8 cellular contexts compared by ENCODE assay signal in genomic region chr7:101814996-101815825, GRCh38. TPM values are rescaled to one million over a fixed set of nuclear protein-coding genes. Genes with fewer than 3 reads are reported as not detected.
A peak's percentile ranks its signal among the peaks of the same experiment; 100 is the strongest.
DNase-seq lines count a peak whose midpoint lies in the region; FAIRE-seq and TF ChIP-seq lines count a peak whose summit lies in the region.

No MANE protein-coding gene starts in this region.

- peak overlapping the region; percentile 13 for H4K5ac ChIP-seq in H1 (ENCODE audit: insufficient read length, low read depth, low read length)

- H3K4me3 ChIP-seq in GM06990 (replicated peaks; ENCODE audit: low read depth, low read length) (peak overlapping the region; percentile 76), MG63 (peak overlapping the region; percentile 49), H1 (ENCODE audit: extremely low read depth in 1 of 4, insufficient read depth in 2 of 4, low read depth in 3 of 4, low read length in 4 of 4) (peak overlapping the region; percentile 54 to 88 (median 65))

- TF ChIP-seq RAD21 in H1 (IDR thresholded peaks at IDR 0.05 in 1 of 2, conservative IDR thresholded peaks at IDR 0.05 in 1 of 2; ENCODE audit: low read depth in 2 of 2, low read length in 2 of 2), result peak; percentile 22 to 60; a peak in 3 of 4 replicates

- H2BK20ac ChIP-seq in H1 (ENCODE audit: low read length), result no peak overlapping the region

- FAIRE-seq in H54 (lab: Jason Lieb, UNC) (no peak), H1 (lab: Jason Lieb, UNC) (no peak)

- peaks cover 9% of the 10 kb centered on the region; the same call in 1 of the 2 replicates for H3K23me2 ChIP-seq in H1 (ENCODE audit: low read depth, low read length)

- WGBS in H1 (ENCODE audit: extremely low coverage in 1 of 2, insufficient coverage in 1 of 2, insufficient read length in 1 of 2, insufficient replicate concordance in 2 of 2, low coverage in 1 of 2, low lambda C conversion rate in 2 of 2, missing lambda C conversion rate in 1 of 2), 2 experiments, result 3% methylated on average over 44 of the region's 89 CpGs; no CpG with 5 or more reads in 1 of the 2 experiments

- no peak overlapping the region for H2AFZ ChIP-seq in H1 (ENCODE audit: low read length)

- no peaks in the 10 kb centered on the region for H3K36me3 ChIP-seq in GM06990 (ENCODE audit: control insufficient read depth, insufficient read depth, low read length)
- H3K36me3 ChIP-seq in MG63, result no peaks in the 10 kb centered on the region
- no peaks in the 10 kb centered on the region for H3K36me3 ChIP-seq in H1 (ENCODE audit: control insufficient read depth in 2 of 4, insufficient read depth in 4 of 4, low read length in 3 of 4)

- POLR2A ChIA-PET in H1 (lab: Charles Lee; ENCODE audit: partially characterized antibody), result interaction anchor here (0.5 to 1.2 kb wide), 4 partner anchors 10 to 274 kb away, joined by 3 to 4 read pairs (median 4); no protein-coding TSS in a partner anchor

- CTCF ChIA-PET in H1 (lab: Charles Lee; ENCODE audit: partially characterized antibody), result interaction anchor here (1.0 to 1.6 kb wide), 5 partner anchors 10 to 272 kb away, joined by 3 to 9 read pairs (median 4); no protein-coding TSS in a partner anchor

- H3K4ac ChIP-seq in H1 (replicated peaks; ENCODE audit: insufficient read length, low read depth, low read length), result peak overlapping the region; percentile 88

- peak overlapping the region; percentile 87 for H4K8ac ChIP-seq in H1 (ENCODE audit: extremely low read depth, insufficient read depth, low read length)

- H3K4me1 ChIP-seq in H1 (replicated peaks in 1 of 4; ENCODE audit: control insufficient read depth in 3 of 4, insufficient read depth in 4 of 4, low read length in 3 of 4), result peaks cover 6 to 20% (median 8%) of the 10 kb centered on the region in 4 experiments

- H2BK15ac ChIP-seq in H1 (ENCODE audit: low read length), result 0 out of 2 replicates have a peak overlapping the region, but pooled peaks have one; percentile 95

- peaks cover 9 to 12% of the 10 kb centered on the region in 2 experiments for H4K20me1 ChIP-seq in H1 (replicated peaks in 1 of 2; ENCODE audit: control insufficient read depth in 1 of 2, insufficient read depth in 2 of 2, low read length in 2 of 2)

- no peak overlapping the region for H2AK5ac ChIP-seq in H1 (ENCODE audit: low read depth, low read length)

- TF ChIP-seq POLR2A in H54 (IDR thresholded peaks at IDR 0.05; ENCODE audit: low read depth, low read length), result no peak; the same call in 1 of the 2 replicates
- no peak for TF ChIP-seq POLR2A in H1 (IDR thresholded peaks at IDR 0.05; ENCODE audit: control extremely low read depth in 1 of 2, low read depth in 2 of 2, low read length in 2 of 2)

- peaks cover 14 to 37% of the 10 kb centered on the region in 2 experiments for H3K79me2 ChIP-seq in H1 (ENCODE audit: control insufficient read depth in 1 of 2, insufficient read depth in 2 of 2, low read length in 2 of 2)

- H3K14ac ChIP-seq in H1 (ENCODE audit: insufficient read length), result no peak overlapping the region

- TF ChIP-seq CTCF in GM06990 (IDR thresholded peaks at IDR 0.05; ENCODE audit: insufficient read depth, low read length, poor library complexity, severe bottlenecking), result peak; percentile 15
- peak; percentile 26 to 61 (median 52) for TF ChIP-seq CTCF in H1 (IDR thresholded peaks at IDR 0.05; ENCODE audit: control extremely low read depth in 1 of 3, insufficient read depth in 1 of 3, low read depth in 1 of 3, low read length in 3 of 3)

- H3K18ac ChIP-seq in H1 (ENCODE audit: extremely low read depth, low read length), result peak overlapping the region; percentile 95

- H3K27me3 ChIP-seq in GM06990 (replicated peaks; ENCODE audit: control insufficient read depth, insufficient read depth, low read length), result no peaks in the 10 kb centered on the region
- H3K27me3 ChIP-seq in MG63, result no peaks in the 10 kb centered on the region
- H3K27me3 ChIP-seq in H1 (replicated peaks in 1 of 4; ENCODE audit: control insufficient read depth in 3 of 4, extremely low read depth in 1 of 4, insufficient read depth in 3 of 4, low read length in 3 of 4), result peaks cover 0 to 14% (median 7%) of the 10 kb centered on the region in 4 experiments; a peak in 6 of 7 replicates

- H2BK120ac ChIP-seq in H1 (replicated peaks; ENCODE audit: low read depth, low read length), result peak overlapping the region; percentile 61

- peak overlapping the region; percentile 83 for H4K91ac ChIP-seq in H1 (replicated peaks; ENCODE audit: insufficient read length, low read length)

- H3K23ac ChIP-seq in H1 (ENCODE audit: insufficient read length), result no peak overlapping the region

- no peak overlapping the region for H3K27ac ChIP-seq in H1 (ENCODE audit: low read depth, low read length)

- peak overlapping the region; percentile 68; the same call in 1 of the 2 replicates for H2BK12ac ChIP-seq in H1 (ENCODE audit: low read depth, low read length)

- no peak overlapping the region for H3K56ac ChIP-seq in H1 (replicated peaks; ENCODE audit: insufficient read length, low read depth, low read length)

- no peaks in the 10 kb centered on the region for H3K9me3 ChIP-seq in MG63
- no peaks in the 10 kb centered on the region for H3K9me3 ChIP-seq in H1 (ENCODE audit: insufficient read depth in 2 of 2, low read depth in 1 of 2, low read length in 1 of 2)

- peak overlapping the region in 2 of 4 experiments; percentile 20 to 38; a peak in 3 of 7 replicates for H3K9ac ChIP-seq in H1 (replicated peaks in 1 of 4; ENCODE audit: extremely low read depth in 1 of 4, low read depth in 3 of 4, low read length in 3 of 4)

- H2BK5ac ChIP-seq in H1 (ENCODE audit: low read depth, low read length), result peak overlapping the region; percentile 52; the same call in 1 of the 2 replicates

- DNase-seq in GM06990 (ENCODE audit: extremely low read depth, insufficient read length), result peak; percentile 73
- DNase-seq in H54 (ENCODE audit: insufficient read length, low spot score), result peak; percentile 61
- DNase-seq in MG63, result no peak
- DNase-seq in activated CD4-positive, alpha-beta T cell treated with anti-CD3 and anti-CD28 coated beads, Interleukin-2, amount 50 U/mL, for 48 hours, result peak; percentile 59 to 71
- DNase-seq in H1 (ENCODE audit: low read depth in 1 of 2, low spot score in 2 of 2), result peak in 1 of 2 experiments; percentile 83
- peak; percentile 31 for DNase-seq in mucosa of gallbladder (ENCODE audit: low spot score)
- DNase-seq in stimulated activated CD8-positive, alpha-beta memory T cell treated with anti-CD3 and anti-CD28 coated beads, Interleukin-7, amount 100 ng/mL, for 24 hours (ENCODE audit: low read depth), result peak; percentile 35
- DNase-seq in epidermal melanocyte (ENCODE audit: insufficient read length, low spot score), result no peak

- peak overlapping the region; percentile 91 to 95 for H3K4me2 ChIP-seq in H1 (ENCODE audit: insufficient read depth in 1 of 2, low read depth in 2 of 2, low read length in 2 of 2)

- H3K79me1 ChIP-seq in H1 (ENCODE audit: low read depth, low read length), result no peaks in the 10 kb centered on the region

- no peak for TF ChIP-seq EP300 in H1 (IDR thresholded peaks at IDR 0.05; ENCODE audit: borderline replicate concordance in 1 of 2, low read depth in 2 of 2, low read length in 2 of 2)

TF ChIP-seq in H1, 55 proteins besides CTCF, POLR2A, EP300 and RAD21 (continues in another document):
- no peak for TF ChIP-seq RNF2 (IDR thresholded peaks at IDR 0.05; ENCODE audit: borderline replicate concordance, low read depth, low read length, missing control alignments, poor library complexity, severe bottlenecking)
- TF ChIP-seq TCF12 (IDR thresholded peaks at IDR 0.05; ENCODE audit: low read depth, low read length), result 0 out of 2 replicates have a peak, but pooled peaks have one; percentile 8
- peak; percentile 15 for TF ChIP-seq EZH2 (IDR thresholded peaks at IDR 0.05; ENCODE audit: low read depth, low read length, severe bottlenecking)
- TF ChIP-seq ZNF274 (IDR thresholded peaks at IDR 0.05; ENCODE audit: borderline replicate concordance, extremely low read depth, low read length), result no peak
- TF ChIP-seq, protein P1, sequence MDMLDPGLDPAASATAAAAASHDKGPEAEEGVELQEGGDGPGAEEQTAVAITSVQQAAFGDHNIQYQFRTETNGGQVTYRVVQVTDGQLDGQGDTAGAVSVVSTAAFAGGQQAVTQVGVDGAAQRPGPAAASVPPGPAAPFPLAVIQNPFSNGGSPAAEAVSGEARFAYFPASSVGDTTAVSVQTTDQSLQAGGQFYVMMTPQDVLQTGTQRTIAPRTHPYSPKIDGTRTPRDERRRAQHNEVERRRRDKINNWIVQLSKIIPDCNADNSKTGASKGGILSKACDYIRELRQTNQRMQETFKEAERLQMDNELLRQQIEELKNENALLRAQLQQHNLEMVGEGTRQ (IDR thresholded peaks at IDR 0.05; ENCODE audit: low read length), result no peak
- TF ChIP-seq GTF2F1 (IDR thresholded peaks at IDR 0.05; ENCODE audit: borderline replicate concordance, low read depth, low read length), result no peak
- TF ChIP-seq BACH1 (IDR thresholded peaks at IDR 0.05; ENCODE audit: low read length), result peak; percentile 54; the same call in 1 of the 2 replicates
- no peak for TF ChIP-seq TEAD4 (IDR thresholded peaks at IDR 0.05; ENCODE audit: low read depth, low read length)
- TF ChIP-seq FOSL1 (IDR thresholded peaks at IDR 0.05; ENCODE audit: insufficient read depth, low read depth, low read length), result no peak
- TF ChIP-seq ASH2L (IDR thresholded peaks at IDR 0.05; ENCODE audit: low read length), result peak; percentile 66
- TF ChIP-seq SAP30 (IDR thresholded peaks at IDR 0.05; ENCODE audit: insufficient read depth, insufficient replicate concordance, low read length), result no peak
- peak; percentile 44 for TF ChIP-seq NANOG (IDR thresholded peaks at IDR 0.05; ENCODE audit: insufficient read depth, low read depth, low read length, poor library complexity, severe bottlenecking)
- peak; percentile 38 for TF ChIP-seq SUZ12 (IDR thresholded peaks at IDR 0.05; ENCODE audit: low read length)
- no peak for TF ChIP-seq BCL11A (IDR thresholded peaks at IDR 0.05; ENCODE audit: low read depth in 2 of 2, low read length in 2 of 2)
- TF ChIP-seq BRCA1 (IDR thresholded peaks at IDR 0.05; ENCODE audit: low read depth, low read length), result no peak
- TF ChIP-seq KDM4A (IDR thresholded peaks at IDR 0.05; ENCODE audit: low read depth, low read length, severe bottlenecking), result peak; percentile 63
- TF ChIP-seq SP2 (IDR thresholded peaks at IDR 0.05; ENCODE audit: low read length), result no peak

RNA-seq across cellular contexts. Expression of gene CUX1, which starts 2.2 kb away (rescaled TPM):
- total RNA-seq in MG63 (2014; rRNA removed; shearing (Covaris generic); ENCODE audit: low replicate concordance), result 3.7 and 7.1 TPM in 2 replicates
- total RNA-seq in H1 (2021; fragmentation: NEBNext Ultra II Directional; extraction: Animal tissue kit (Norgen Biotek cat#: 25700)), result 53.8 and 65.9 TPM in 2 replicates
- 21.6 and 33.1 TPM in 2 replicates for polyA plus RNA-seq in H1 (2011; rRNA removed)
- polyA plus RNA-seq in H1 (2011; cell fraction: cytosol; rRNA removed), result 17.0 TPM
- 36.0 TPM for polyA plus RNA-seq in H1 (2011; cell fraction: nucleus; rRNA removed)
- polyA plus RNA-seq in H1 (2012, experiment 1 of 2), result 21.0 to 31.0 TPM (median 29.1 TPM) in 4 replicates
- polyA plus RNA-seq in H1 (2012, experiment 2 of 2), result 18.8 TPM
- polyA plus RNA-seq in H1 (2013, experiment 1 of 2), result 32.6 TPM
- 35.1 TPM for polyA plus RNA-seq in H1 (2013, experiment 2 of 2)
- 34.6 and 44.1 TPM in 2 replicates for polyA minus RNA-seq in H1 (2011; rRNA and poly(A)+ RNA removed)
- polyA minus RNA-seq in H1 (2011; cell fraction: cytosol; rRNA and poly(A)+ RNA removed), result 30.0 TPM
- 71.2 TPM for polyA minus RNA-seq in H1 (2011; cell fraction: nucleus; rRNA and poly(A)+ RNA removed)
- 129 TPM for total RNA-seq in mucosa of gallbladder

Comparison
In these comparisons a context has a peak if more than half of its experiments do, and no peak if none do; other contexts are left out.
1. DNase-seq: peak in GM06990 (single experiment), H54 (single experiment), activated CD4-positive, alpha-beta T cell treated with anti-CD3 and anti-CD28 coated beads, Interleukin-2, amount 50 U/mL, for 48 hours (2 of 2), mucosa of gallbladder (single experiment) and stimulated activated CD8-positive, alpha-beta memory T cell treated with anti-CD3 and anti-CD28 coated beads, Interleukin-7, amount 100 ng/mL, for 24 hours (single experiment); none in MG63 (single experiment) and epidermal melanocyte (single experiment).
2. Peak in every context shown above with its lines, with median percentiles within 50 percentile points of each other: H3K4me3 ChIP-seq.